In genomic region chr19:2950286-2951124, GRCh38 we compare ENCODE assay signal across 8 cellular contexts. TPM values are rescaled to one million over a fixed set of nuclear protein-coding genes. Genes with fewer than 3 reads are reported as not detected.
DNase-seq lines count a peak whose midpoint lies in the region; ATAC-seq and TF ChIP-seq lines count a peak whose summit lies in the region.

No MANE protein-coding gene starts in this region.

- peaks cover 5% of the 10 kb centered on the region for H3F3A ChIP-seq in smooth muscle cell (ENCODE audit: low read depth)

- H3K36me3 Mint-ChIP-seq in immature natural killer cell: no peaks in the 10 kb centered on the region

- H4K20me1 ChIP-seq in smooth muscle cell (ENCODE audit: low read depth): no peaks in the 10 kb centered on the region

- peak overlapping the region; percentile 81 for H3K27ac ChIP-seq in smooth muscle cell (ENCODE audit: low read depth)

- no peaks in the 10 kb centered on the region for H3K9me3 ChIP-seq in smooth muscle cell (replicated peaks; ENCODE audit: low read depth)

- peak overlapping the region; percentile 89 to 99 (median 98) for H3K27ac Mint-ChIP-seq in immature natural killer cell

- peak overlapping the region; percentile 91 for H3K9ac ChIP-seq in smooth muscle cell (ENCODE audit: low read depth)

- no peaks in the 10 kb centered on the region for H3K36me3 ChIP-seq in smooth muscle cell (ENCODE audit: low read depth)

- peaks cover 6% of the 10 kb centered on the region for H3K4me1 ChIP-seq in smooth muscle cell (ENCODE audit: low read depth)

- peaks cover 15% of the 10 kb centered on the region for H3K79me2 ChIP-seq in smooth muscle cell (ENCODE audit: low read depth)

- peak overlapping the region; percentile 100 for H3K4me2 ChIP-seq in smooth muscle cell

- H3K4me3 Mint-ChIP-seq in immature natural killer cell: peak overlapping the region; percentile 93 to 99 (median 94)

- TF ChIP-seq CTCF in AG09309 (IDR thresholded peaks at IDR 0.05; ENCODE audit: control insufficient read depth, insufficient read depth, low read depth, low read length, missing control alignments) (no peak), smooth muscle cell (IDR thresholded peaks at IDR 0.05; ENCODE audit: borderline replicate concordance, insufficient read depth, poor library complexity, severe bottlenecking) (no peak)

- H2AFZ ChIP-seq in smooth muscle cell (ENCODE audit: low read depth): peak overlapping the region; percentile 25

- no peaks in the 10 kb centered on the region for H3K9me3 Mint-ChIP-seq in immature natural killer cell

- peaks cover 25 to 32% of the 10 kb centered on the region in 2 donors for H3K4me1 Mint-ChIP-seq in immature natural killer cell

- peak; percentile 93 for ATAC-seq in GM19023 (IDR thresholded peaks at IDR 0.05; ENCODE audit: unreplicated experiment)
- ATAC-seq in HG03196 (IDR thresholded peaks at IDR 0.05; ENCODE audit: unreplicated experiment): peak; percentile 90

- H3K4me3 ChIP-seq in AG09309 (ENCODE audit: control insufficient read depth, low read depth, low read length) (peak overlapping the region; percentile 73), smooth muscle cell (peak overlapping the region; percentile 74)

- peak; percentile 98 for DNase-seq in AG09309 (ENCODE audit: low read depth)
- DNase-seq in NCI-H226: peak; percentile 97
- DNase-seq in activated CD4-positive, CD25-positive, alpha-beta regulatory T cell (lab: John Stamatoyannopoulos, UW): peak; percentile 97 to 100 (median 100)
- DNase-seq in central memory CD4-positive, alpha-beta T cell: peak; percentile 100
- DNase-seq in immature natural killer cell: peak; percentile 100
- DNase-seq in smooth muscle cell (lab: John Stamatoyannopoulos, UW; ENCODE audit: unreplicated experiment): peak; percentile 97

- H3K27me3 ChIP-seq in smooth muscle cell (ENCODE audit: low read depth): no peaks in the 10 kb centered on the region

- WGBS in smooth muscle cell (ENCODE audit: low lambda C conversion rate): 1% methylated on average over 53 of the region's 53 CpGs

- peaks cover 6% of the 10 kb centered on the region in 3 donors for H3K27me3 Mint-ChIP-seq in immature natural killer cell (ENCODE audit: low read depth in 3 of 3)

RNA-seq across cellular contexts. Expression of gene ZNF77, which starts 5.7 kb away (rescaled TPM):
- polyA plus RNA-seq in immature natural killer cell (1 to 10 TPM in 2 of 3 donors, not detected in 1; 1.1 to 2.1 TPM), smooth muscle cell (2.3 and 3.5 TPM in 2 replicates)
- 2.5 and 4.5 TPM in 2 replicates for total RNA-seq in smooth muscle cell

RNA-seq across cellular contexts. Expression of gene TLE6, which starts 26.9 kb away (rescaled TPM):
- polyA plus RNA-seq in immature natural killer cell (1 to 10 TPM in 2 of 3 donors, under 1 TPM in 1; 0.34 to 2.3 (median 1.8) TPM), smooth muscle cell (0.70 and 3.2 TPM in 2 replicates)
- total RNA-seq in smooth muscle cell: 0.27 and 4.1 TPM in 2 replicates

RNA-seq across cellular contexts. Expression of gene ZNF57, which starts 49.8 kb away (rescaled TPM):
- polyA plus RNA-seq in immature natural killer cell (1 to 10 TPM; 3.4 to 8.5 (median 3.7) TPM), smooth muscle cell (0.40 and 1.7 TPM in 2 replicates)
- 1.2 and 2.3 TPM in 2 replicates for total RNA-seq in smooth muscle cell

Comparison
In these comparisons a context has a peak if more than half of its experiments do, and no peak if none do; other contexts are left out.
1. Peak in every context shown above with its lines: DNase-seq, ATAC-seq, H3K4me3 ChIP-seq and H3K27ac ChIP-seq.